31 cellular contexts compared by ENCODE assay signal in genomic region chr13:88483202-88483601, GRCh38.
DNase-seq lines count a peak whose midpoint lies in the region; ATAC-seq and TF ChIP-seq lines count a peak whose summit lies in the region.
"Had no signal": no experiment of that assay in that cellular context is flagged by ENCODE, and none has a peak within 500 bp of the region (broad histone marks: within the 10 kb centered on the region; RNA-seq: fewer than 3 reads in every experiment).

No MANE protein-coding gene starts in this region.

- H3K9me2 ChIP-seq in Karpas-422 (replicated peaks; ENCODE audit: insufficient read depth, low read length) = no peaks in the 10 kb centered on the region
- H3K9me2 ChIP-seq in neural cell (ENCODE audit: insufficient read depth, low read length) = no peaks in the 10 kb centered on the region

- no peaks in the 10 kb centered on the region for H3K4me1 Mint-ChIP-seq in T-helper 2 cell treated with Interferon-gamma antibody and Interleukin-4, amounts not matched to agents 5 μg/mL and 100 μg/mL, for 36 hours (ENCODE audit: low read depth)
- peaks cover 16% of the 10 kb centered on the region for H3K4me1 Mint-ChIP-seq in WTC11
- H3K4me1 Mint-ChIP-seq: B cell; CD14-positive monocyte; CD4-positive, alpha-beta memory T cell; CD4-positive, CD25-positive, alpha-beta regulatory T cell; CD8-positive, alpha-beta memory T cell had no signal

- peaks cover 16% of the 10 kb centered on the region for H3K9me3 Mint-ChIP-seq in T-helper 2 cell treated with Interferon-gamma antibody and Interleukin-4, amounts not matched to agents 5 μg/mL and 100 μg/mL, for 36 hours
- H3K9me3 Mint-ChIP-seq in WTC11 = peaks cover 30% of the 10 kb centered on the region
- H3K9me3 Mint-ChIP-seq: CD4-positive, alpha-beta T cell had no signal

- H3K27me3 ChIP-seq in Karpas-422 (ENCODE audit: low read length) (no peaks in the 10 kb centered on the region), neural cell (ENCODE audit: insufficient read depth, low read depth, low read length) (no peaks in the 10 kb centered on the region)
- H3K27me3 ChIP-seq: BE2C; BLaER1; BLaER1 treated with 17β-estradiol and CSF1 and Interleukin-3, amounts not matched to agents 10 nM and 100 nM had no signal

- no peak overlapping the region for H3K4me3 Mint-ChIP-seq in T-helper 2 cell treated with Interferon-gamma antibody and Interleukin-4, amounts not matched to agents 5 μg/mL and 100 μg/mL, for 36 hours
- H3K4me3 Mint-ChIP-seq in WTC11 = no peak overlapping the region
- H3K4me3 Mint-ChIP-seq: B cell; CD14-positive monocyte; CD4-positive, alpha-beta memory T cell; CD4-positive, alpha-beta T cell; CD4-positive, CD25-positive, alpha-beta regulatory T cell; CD8-positive, alpha-beta memory T cell; CD8-positive, alpha-beta T cell had no signal

- H3K4me3 ChIP-seq in Karpas-422 (ENCODE audit: low read length) = no peak overlapping the region
- H3K4me3 ChIP-seq in neural cell (ENCODE audit: low read length) = no peak overlapping the region
- H3K4me3 ChIP-seq: A549; BLaER1; BLaER1 treated with 17β-estradiol and CSF1 and Interleukin-3, amounts not matched to agents 10 nM and 100 nM had no signal

- DNase-seq in Karpas-422 = no peak
- no peak for DNase-seq in T-helper 2 cell treated with Interferon-gamma antibody and Interleukin-4, amounts not matched to agents 5 μg/mL and 100 μg/mL, for 36 hours (ENCODE audit: low spot score)
- DNase-seq in WTC11 (ENCODE audit: low spot score) = no peak
- DNase-seq: 8988T; ACHN; AML-193; BE2C; C1 segment of cervical spinal cord; Caco-2; Calu3; CD4-positive, alpha-beta memory T cell; CD4-positive, alpha-beta T cell; CD4-positive, CD25-positive, alpha-beta regulatory T cell; CD8-positive, alpha-beta memory T cell; CD8-positive, alpha-beta T cell; COR-L47; DMS 273 treated with DMSO at 0.1 percent for 48 hours; DMS153; DMS53; DMS79; DMS79 treated with DMSO at 0.1 percent for 48 hours; DND-41; EL had no signal

- peak; percentile 94 for TF ChIP-seq EP300 in neural cell (conservative IDR thresholded peaks at IDR 0.05; ENCODE audit: poor library complexity, severe bottlenecking)

- H3K27ac ChIP-seq in Karpas-422 (ENCODE audit: low read length) (no peak overlapping the region), neural cell (ENCODE audit: low read length) (no peak overlapping the region)
- H3K27ac ChIP-seq: 22Rv1; A549; BLaER1; BLaER1 treated with 17β-estradiol and CSF1 and Interleukin-3, amounts not matched to agents 10 nM and 100 nM; C4-2B had no signal

- no peaks in the 10 kb centered on the region for H3K27me3 Mint-ChIP-seq in T-helper 2 cell treated with Interferon-gamma antibody and Interleukin-4, amounts not matched to agents 5 μg/mL and 100 μg/mL, for 36 hours (ENCODE audit: low read depth)
- no peaks in the 10 kb centered on the region; the same call in 1 of the 2 replicates for H3K27me3 Mint-ChIP-seq in WTC11 (ENCODE audit: low read depth)
- H3K27me3 Mint-ChIP-seq: B cell; CD4-positive, alpha-beta memory T cell; CD4-positive, alpha-beta T cell; CD4-positive, CD25-positive, alpha-beta regulatory T cell; CD8-positive, alpha-beta memory T cell had no signal

- H3K36me3 ChIP-seq in Karpas-422 (ENCODE audit: insufficient read depth, low read length) (no peaks in the 10 kb centered on the region), neural cell (ENCODE audit: insufficient read depth, low read length) (no peaks in the 10 kb centered on the region)
- H3K36me3 ChIP-seq: BE2C; BLaER1; BLaER1 treated with 17β-estradiol and CSF1 and Interleukin-3, amounts not matched to agents 10 nM and 100 nM had no signal

- no peaks in the 10 kb centered on the region for H3K4me1 ChIP-seq in Karpas-422 (ENCODE audit: low read length)
- H3K4me1 ChIP-seq: A549; BE2C; BLaER1; BLaER1 treated with 17β-estradiol and CSF1 and Interleukin-3, amounts not matched to agents 10 nM and 100 nM; Caco-2 had no signal

- H3K9ac ChIP-seq in Karpas-422 (ENCODE audit: low read length) (no peak overlapping the region), neural cell (ENCODE audit: low read length) (no peak overlapping the region)
- H3K9ac ChIP-seq: BLaER1; BLaER1 treated with 17β-estradiol and CSF1 and Interleukin-3, amounts not matched to agents 10 nM and 100 nM had no signal

- H3K79me2 ChIP-seq in Karpas-422 (ENCODE audit: low read length) = no peaks in the 10 kb centered on the region
- no peaks in the 10 kb centered on the region for H3K79me2 ChIP-seq in neural cell (replicated peaks; ENCODE audit: insufficient read depth, low read length)

- ATAC-seq in WTC11 = no peak
- ATAC-seq: A549; CD8-positive, alpha-beta T cell had no signal

- H3K27ac Mint-ChIP-seq in T-helper 2 cell treated with Interferon-gamma antibody and Interleukin-4, amounts not matched to agents 5 μg/mL and 100 μg/mL, for 36 hours = no peak overlapping the region
- no peak overlapping the region for H3K27ac Mint-ChIP-seq in WTC11
- H3K27ac Mint-ChIP-seq: B cell; CD14-positive monocyte; CD4-positive, alpha-beta memory T cell; CD4-positive, alpha-beta T cell; CD4-positive, CD25-positive, alpha-beta regulatory T cell; CD8-positive, alpha-beta memory T cell; CD8-positive, alpha-beta T cell had no signal

- no peaks in the 10 kb centered on the region for H3K36me3 Mint-ChIP-seq in T-helper 2 cell treated with Interferon-gamma antibody and Interleukin-4, amounts not matched to agents 5 μg/mL and 100 μg/mL, for 36 hours (ENCODE audit: low read depth)
- H3K36me3 Mint-ChIP-seq in WTC11 = peaks cover 18% of the 10 kb centered on the region
- H3K36me3 Mint-ChIP-seq: CD14-positive monocyte; CD4-positive, alpha-beta memory T cell; CD4-positive, CD25-positive, alpha-beta regulatory T cell; CD8-positive, alpha-beta T cell had no signal

- no peak for TF ChIP-seq RAD21 in neural cell (conservative IDR thresholded peaks at IDR 0.05)

- TF ChIP-seq CTCF in neural cell (IDR thresholded peaks at IDR 0.05; ENCODE audit: poor library complexity, severe bottlenecking) (no peak), WTC11 (IDR thresholded peaks at IDR 0.05) (no peak)

- H3K9me3 ChIP-seq in Karpas-422 (ENCODE audit: low read length) (no peaks in the 10 kb centered on the region), neural cell (ENCODE audit: low read length) (no peaks in the 10 kb centered on the region)
- H3K9me3 ChIP-seq: A549, BE2C had no signal

- CTCF ChIA-PET in WTC11 (lab: Charles Lee) = no interaction called here

- POLR2A ChIA-PET in WTC11 (lab: Charles Lee) = no interaction called here

- no peaks in the 10 kb centered on the region for H3F3A ChIP-seq in neural cell (ENCODE audit: insufficient read depth, low read length, poor library complexity, severe bottlenecking)

- H4K20me1 ChIP-seq in Karpas-422 (ENCODE audit: insufficient read depth, low read depth, low read length) = no peaks in the 10 kb centered on the region
- no peaks in the 10 kb centered on the region for H4K20me1 ChIP-seq in neural cell (ENCODE audit: insufficient read depth)
- H4K20me1 ChIP-seq: BLaER1; BLaER1 treated with 17β-estradiol and CSF1 and Interleukin-3, amounts not matched to agents 10 nM and 100 nM had no signal

- 0 out of 2 replicates have a peak overlapping the region, but pooled peaks have one; percentile 18 for H2AFZ ChIP-seq in Karpas-422 (ENCODE audit: low read length)
- H2AFZ ChIP-seq in neural cell (ENCODE audit: low read depth, low read length) = no peak overlapping the region

- no peak overlapping the region for H3K4me2 ChIP-seq in Karpas-422 (ENCODE audit: low read depth, low read length, poor library complexity, severe bottlenecking)
- no peak overlapping the region for H3K4me2 ChIP-seq in neural cell (ENCODE audit: low read length)
- H3K4me2 ChIP-seq: A549; BLaER1; BLaER1 treated with 17β-estradiol and CSF1 and Interleukin-3, amounts not matched to agents 10 nM and 100 nM had no signal

TF ChIP-seq in neural cell, 6 proteins besides CTCF, POLR2A, EP300 and RAD21 (continues in another document):
- TF ChIP-seq EZH2 (IDR thresholded peaks at IDR 0.05; ENCODE audit: borderline replicate concordance, insufficient read depth, low read length, poor library complexity, severe bottlenecking) = no peak

TF ChIP-seq in WTC11, 78 proteins besides CTCF, POLR2A, EP300 and RAD21 (continues in another document):
- no peak for TF ChIP-seq ZNF671 (CRISPR knock-in tag; IDR thresholded peaks at IDR 0.05)
- TF ChIP-seq, protein P1, sequence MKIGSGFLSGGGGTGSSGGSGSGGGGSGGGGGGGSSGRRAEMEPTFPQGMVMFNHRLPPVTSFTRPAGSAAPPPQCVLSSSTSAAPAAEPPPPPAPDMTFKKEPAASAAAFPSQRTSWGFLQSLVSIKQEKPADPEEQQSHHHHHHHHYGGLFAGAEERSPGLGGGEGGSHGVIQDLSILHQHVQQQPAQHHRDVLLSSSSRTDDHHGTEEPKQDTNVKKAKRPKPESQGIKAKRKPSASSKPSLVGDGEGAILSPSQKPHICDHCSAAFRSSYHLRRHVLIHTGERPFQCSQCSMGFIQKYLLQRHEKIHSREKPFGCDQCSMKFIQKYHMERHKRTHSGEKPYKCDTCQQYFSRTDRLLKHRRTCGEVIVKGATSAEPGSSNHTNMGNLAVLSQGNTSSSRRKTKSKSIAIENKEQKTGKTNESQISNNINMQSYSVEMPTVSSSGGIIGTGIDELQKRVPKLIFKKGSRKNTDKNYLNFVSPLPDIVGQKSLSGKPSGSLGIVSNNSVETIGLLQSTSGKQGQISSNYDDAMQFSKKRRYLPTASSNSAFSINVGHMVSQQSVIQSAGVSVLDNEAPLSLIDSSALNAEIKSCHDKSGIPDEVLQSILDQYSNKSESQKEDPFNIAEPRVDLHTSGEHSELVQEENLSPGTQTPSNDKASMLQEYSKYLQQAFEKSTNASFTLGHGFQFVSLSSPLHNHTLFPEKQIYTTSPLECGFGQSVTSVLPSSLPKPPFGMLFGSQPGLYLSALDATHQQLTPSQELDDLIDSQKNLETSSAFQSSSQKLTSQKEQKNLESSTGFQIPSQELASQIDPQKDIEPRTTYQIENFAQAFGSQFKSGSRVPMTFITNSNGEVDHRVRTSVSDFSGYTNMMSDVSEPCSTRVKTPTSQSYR (CRISPR knock-in tag; IDR thresholded peaks at IDR 0.05) = no peak
